In genomic region chr10:132329565-132330485, GRCh38 we compare ENCODE assay signal across 9 cellular contexts. TPM values are rescaled to one million over a fixed set of nuclear protein-coding genes. Genes with fewer than 3 reads are reported as not detected.
DNase-seq lines count a peak whose midpoint lies in the region; ATAC-seq, FAIRE-seq and TF ChIP-seq lines count a peak whose summit lies in the region.
"Had no signal": no experiment of that assay in that cellular context is flagged by ENCODE, and none has a peak within 500 bp of the region (broad histone marks: within the 10 kb centered on the region; RNA-seq: fewer than 3 reads in every experiment).

No MANE protein-coding gene starts in this region.

- H3K36me3 ChIP-seq in IMR-90 (ENCODE audit: control insufficient read depth, insufficient read depth, low read length) (peaks cover 8% of the 10 kb centered on the region; the same call in 1 of the 2 replicates), right atrium auricular region (no peaks in the 10 kb centered on the region)

- dilution Hi-C loops in IMR-90 (cut with HindIII; ENCODE audit: low sequenced_read_pairs, unreplicated experiment) = loop anchor here (25.0 kb wide), 1 partner anchor 93 kb away; no protein-coding TSS in a partner anchor

- TF ChIP-seq RAD21 in IMR-90 (IDR thresholded peaks at IDR 0.05; ENCODE audit: low read length) = no peak

- H2AFZ ChIP-seq in IMR-90 (replicated peaks; ENCODE audit: low read length, poor library complexity) = no peak overlapping the region

- no peaks in the 10 kb centered on the region for H3K9me3 ChIP-seq in IMR-90 (ENCODE audit: control insufficient read depth, insufficient read depth, low read length)
- no peaks in the 10 kb centered on the region for H3K9me3 ChIP-seq in right atrium auricular region

- H4K20me1 ChIP-seq in IMR-90 (ENCODE audit: insufficient read depth, low read length) = 0 out of 2 replicates have a peak, but pooled peaks cover 3% of the 10 kb centered on the region

- ATAC-seq in IMR-90 (ENCODE audit: low read depth) = no peak

- peaks cover 3% of the 10 kb centered on the region; the same call in 1 of the 2 replicates for H3K9me1 ChIP-seq in IMR-90 (ENCODE audit: insufficient read depth, low read length)

- H3K23ac ChIP-seq in IMR-90 (ENCODE audit: low read depth, low read length) = no peak overlapping the region

- H3K4me3 ChIP-seq in IMR-90 (ENCODE audit: insufficient read depth, low read depth, low read length) = peak overlapping the region; percentile 40
- peak overlapping the region; percentile 13 to 17 for H3K4me3 ChIP-seq in right atrium auricular region

- no peak overlapping the region for H2BK120ac ChIP-seq in IMR-90 (ENCODE audit: low read depth, low read length)

- no peak overlapping the region for H4K91ac ChIP-seq in IMR-90 (ENCODE audit: insufficient read depth, low read depth, low read length)

- H2AK9ac ChIP-seq in IMR-90 (replicated peaks; ENCODE audit: low read depth, low read length, poor library complexity) = no peak overlapping the region

- no peak for FAIRE-seq in D721Med (lab: Jason Lieb, UNC)
- FAIRE-seq: TTC549 had no signal

- H3K18ac ChIP-seq in IMR-90 (ENCODE audit: low read depth, low read length) = no peak overlapping the region

- H3K4ac ChIP-seq in IMR-90 (ENCODE audit: low read depth, low read length) = peak overlapping the region; percentile 21

- H3K4me2 ChIP-seq in IMR-90 (ENCODE audit: low read depth, low read length) = peak overlapping the region; percentile 92

- BruUV-seq in IMR-90 (replicated peaks; lab: Mats Ljungman, UMichigan) = no TSS peak

- peak overlapping the region; percentile 77; the same call in 1 of the 2 replicates for H2AK5ac ChIP-seq in IMR-90 (ENCODE audit: low read depth, low read length)

- WGBS in IMR-90 (ENCODE audit: extremely low coverage in 2 of 2, insufficient read length in 1 of 2), 2 experiments = 70% methylated on average over 2 of the region's 23 CpGs; no CpG with 5 or more reads in 1 of the 2 experiments

- H3K9ac ChIP-seq in IMR-90 (ENCODE audit: low read depth, low read length) = peak overlapping the region; percentile 26; the same call in 1 of the 2 replicates

- no peak overlapping the region for H2BK5ac ChIP-seq in IMR-90 (ENCODE audit: low read depth, low read length, poor library complexity, severe bottlenecking)

- 0 out of 2 replicates have a peak overlapping the region, but pooled peaks have one; percentile 11 for H2BK20ac ChIP-seq in IMR-90 (ENCODE audit: low read depth, low read length)

- H3K27ac ChIP-seq in IMR-90 (ENCODE audit: insufficient read depth, low read length) (peak overlapping the region; percentile 38; the same call in 1 of the 2 replicates), right atrium auricular region (peak overlapping the region; percentile 17 to 28)

- POLR2A ChIA-PET in IMR-90 (lab: Charles Lee; ENCODE audit: unreplicated experiment) = no interaction called here

- no peak for TF ChIP-seq POLR2A in IMR-90 (IDR thresholded peaks at IDR 0.05; ENCODE audit: low read depth, low read length)

- no peak for TF ChIP-seq CTCF in IMR-90 (conservative IDR thresholded peaks at IDR 0.05; ENCODE audit: low read depth, low read length)
- TF ChIP-seq CTCF in right atrium auricular region (IDR thresholded peaks at IDR 0.05) = no peak
- TF ChIP-seq CTCF in D721Med (IDR thresholded peaks at IDR 0.05; ENCODE audit: insufficient read depth, missing control alignments) = no peak

- H3K56ac ChIP-seq in IMR-90 (ENCODE audit: extremely low read depth, insufficient read depth, low read length) = no peak overlapping the region

- CTCF ChIA-PET in IMR-90 (lab: Yijun Ruan, JAX) = no interaction called here

- intact Hi-C loops in IMR-90 (cut with micrococcal nuclease) = no loop called here

- peaks cover 16 to 58% of the 10 kb centered on the region in 2 experiments for H3K79me1 ChIP-seq in IMR-90 (ENCODE audit: low read depth in 1 of 2, low read length in 2 of 2)

- H2BK15ac ChIP-seq in IMR-90 (ENCODE audit: low read depth, low read length) = no peak overlapping the region; the same call in 2 of the 3 replicates

- H3K27me3 ChIP-seq in IMR-90 (ENCODE audit: control insufficient read depth, insufficient read depth, low read length) (no peaks in the 10 kb centered on the region), right atrium auricular region (no peaks in the 10 kb centered on the region)

- H4K8ac ChIP-seq in IMR-90 (ENCODE audit: low read depth in 2 of 2, low read length in 2 of 2) = peak overlapping the region in 1 of 2 experiments; percentile 25

- H3K4me1 ChIP-seq in IMR-90 (ENCODE audit: control insufficient read depth, insufficient read depth, low read length) = peaks cover 6% of the 10 kb centered on the region
- H3K4me1 ChIP-seq in right atrium auricular region = peaks cover 0 to 43% of the 10 kb centered on the region in 2 donors

- 0 out of 2 replicates have a peak overlapping the region, but pooled peaks have one; percentile 5 for H3K14ac ChIP-seq in IMR-90 (replicated peaks; ENCODE audit: low read depth, low read length)

- no peak overlapping the region for H4K5ac ChIP-seq in IMR-90 (ENCODE audit: low read depth, low read length)

- in situ Hi-C loops in IMR-90 (cut with MboI; ENCODE audit: low sequenced_read_pairs) = no loop called here

- DNase-seq in DMS114 treated with DMSO at 0.1 percent for 48 hours (lab: John Stamatoyannopoulos, UW; ENCODE audit: unreplicated experiment) (peak; percentile 27), IMR-90 (peak; percentile 36), right atrium auricular region (ENCODE audit: low spot score) (peak; percentile 81), pons (ENCODE audit: low spot score) (no peak), D721Med (ENCODE audit: insufficient read length, low spot score) (no peak), HuH-7 (ENCODE audit: low spot score) (no peak)
- peak; percentile 43 to 56 for DNase-seq in activated CD4-positive, alpha-beta T cell treated with anti-CD3 and anti-CD28 coated beads, Interleukin-2, amount 50 U/mL, for 48 hours
- DNase-seq in stimulated activated CD4-positive, alpha-beta T cell treated with anti-CD3 and anti-CD28 coated beads, Interleukin-4, amount 100 ng/mL, for 1 hour = peak; percentile 18

TF ChIP-seq in IMR-90, 13 proteins besides CTCF, POLR2A, EP300 and RAD21:
- TF ChIP-seq CEBPB (IDR thresholded peaks at IDR 0.05; ENCODE audit: low read depth, low read length) (no peak), MAZ (IDR thresholded peaks at IDR 0.05; ENCODE audit: borderline replicate concordance, low read depth, low read length) (no peak), NFE2L2 (IDR thresholded peaks at IDR 0.05; ENCODE audit: low read depth, low read length) (no peak), FOS (IDR thresholded peaks at IDR 0.05; ENCODE audit: low read depth, low read length) (no peak), RCOR1 (IDR thresholded peaks at IDR 0.05; ENCODE audit: insufficient replicate concordance, low read length) (no peak), CHD1 (IDR thresholded peaks at IDR 0.05; ENCODE audit: low read depth, low read length) (no peak), RFX5 (IDR thresholded peaks at IDR 0.05; ENCODE audit: low read depth, low read length) (no peak)

RNA-seq across cellular contexts. Expression of gene LRRC27, which starts 2.2 kb away (rescaled TPM):
- total RNA-seq in IMR-90 (2012; rRNA removed) = 3.6 and 3.8 TPM in 2 replicates
- 5.0 and 5.3 TPM in 2 replicates for polyA plus RNA-seq in IMR-90 (2012; rRNA removed)
- polyA plus RNA-seq in IMR-90 (2012; cell fraction: cytosol; rRNA removed) = 2.7 and 5.5 TPM in 2 replicates
- 30.8 and 31.9 TPM in 2 replicates for polyA plus RNA-seq in IMR-90 (2012; cell fraction: nucleus; rRNA removed; ENCODE audit: low replicate concordance)
- total RNA-seq in right atrium auricular region = 1 to 10 TPM; 2.6 to 4.6 TPM

RNA-seq across cellular contexts. Expression of gene STK32C, which starts 22.1 kb away (rescaled TPM):
- total RNA-seq in IMR-90 (2012; rRNA removed) (5.0 TPM in 2 replicates), right atrium auricular region (1 to 10 TPM; 2.6 to 3.7 TPM)
- polyA plus RNA-seq in IMR-90 (2012; rRNA removed) = 8.3 and 9.0 TPM in 2 replicates
- 10.5 and 10.6 TPM in 2 replicates for polyA plus RNA-seq in IMR-90 (2012; cell fraction: cytosol; rRNA removed)
- 5.9 and 10.3 TPM in 2 replicates for polyA plus RNA-seq in IMR-90 (2012; cell fraction: nucleus; rRNA removed; ENCODE audit: low replicate concordance)

Comparison
In these comparisons a context has a peak if more than half of its experiments do, and no peak if none do; other contexts are left out.
1. DNase-seq: peak in DMS114 treated with DMSO at 0.1 percent for 48 hours (single experiment), IMR-90 (single experiment), activated CD4-positive, alpha-beta T cell treated with anti-CD3 and anti-CD28 coated beads, Interleukin-2, amount 50 U/mL, for 48 hours (2 of 2), right atrium auricular region (single experiment) and stimulated activated CD4-positive, alpha-beta T cell treated with anti-CD3 and anti-CD28 coated beads, Interleukin-4, amount 100 ng/mL, for 1 hour (single experiment); none in pons (single experiment), D721Med (single experiment) and HuH-7 (single experiment).